ENCODE assay signal across 1 cellular context in the genomic region with DNA sequence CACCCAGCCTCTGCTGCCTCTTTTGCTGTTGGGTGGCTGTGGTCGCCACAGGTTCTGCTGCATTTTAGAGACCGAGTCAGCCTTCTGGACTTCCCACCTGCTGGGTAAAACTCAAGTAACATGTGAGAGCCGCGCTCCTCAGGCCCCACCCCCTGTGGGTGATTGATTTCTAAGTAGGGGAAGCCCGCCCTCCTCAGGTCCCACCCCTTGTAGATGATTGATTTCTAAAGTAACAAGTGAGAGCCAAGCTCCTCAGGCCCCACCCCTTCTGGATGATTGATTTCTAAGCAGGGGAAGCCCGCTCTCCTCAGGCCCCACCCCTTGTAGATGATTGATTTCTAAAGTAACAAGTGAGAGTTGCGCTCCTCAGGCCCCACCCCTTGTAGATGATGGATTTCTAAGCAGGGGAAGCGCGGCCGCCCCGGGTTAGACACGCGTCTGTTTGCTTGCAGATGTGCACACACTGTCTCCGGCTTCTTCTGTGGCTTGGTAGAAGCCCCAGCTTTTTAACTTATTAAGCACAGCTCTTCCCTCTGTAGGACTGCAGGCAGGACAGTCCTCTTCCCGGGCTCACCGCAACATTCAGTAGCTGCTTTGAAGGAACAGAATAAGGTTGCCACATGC.
TF ChIP-seq lines count a peak whose summit lies in the region.

No MANE protein-coding gene starts in this region.

TF ChIP-seq in PFSK-1, 5 proteins besides CTCF, POLR2A, EP300 and RAD21 (continued from another document):
- peak; percentile 77; the same call in 1 of the 2 replicates for TF ChIP-seq POLR2AphosphoS5 (IDR thresholded peaks at IDR 0.05; ENCODE audit: low read depth, low read length)
- no peak for TF ChIP-seq SIN3A (IDR thresholded peaks at IDR 0.05; ENCODE audit: borderline replicate concordance, insufficient read depth, low read length)
